Comparison of ENCODE assay signal across 1 cellular context in the genomic region with DNA sequence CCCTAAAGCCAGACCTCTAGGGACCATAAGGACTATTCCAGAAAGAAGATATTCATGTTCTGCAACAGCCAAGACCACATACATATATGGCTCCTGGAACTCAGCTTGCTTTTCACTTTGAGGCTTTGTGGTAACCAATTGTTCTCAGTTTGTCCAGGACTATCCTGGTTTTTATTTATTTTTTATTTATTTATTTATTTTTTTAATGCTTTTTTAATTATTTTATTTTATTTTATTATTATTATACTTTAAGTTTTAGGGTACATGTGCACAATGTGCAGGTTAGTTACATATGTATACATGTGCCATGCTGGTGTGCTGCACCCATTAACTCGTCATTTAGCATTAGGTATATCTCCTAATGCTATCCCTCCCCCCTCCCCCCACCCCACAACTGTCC.
DNase-seq lines count a peak whose midpoint lies in the region; ATAC-seq and TF ChIP-seq lines count a peak whose summit lies in the region.
"Not testable (repeated sequence)": the region's sequence is repeated elsewhere in the genome, so short reads cannot be mapped to it uniquely, and the experiment has no call there.

No MANE protein-coding gene starts in this region.

- H3K4me3 Mint-ChIP-seq in WTC11: not testable (repeated sequence)

- H3K36me3 Mint-ChIP-seq in WTC11: peaks cover 10% of the 10 kb centered on the region

- CTCF ChIA-PET in WTC11 (lab: Charles Lee): not testable (repeated sequence)

- not testable (repeated sequence) for H3K27ac Mint-ChIP-seq in WTC11

- not testable (repeated sequence) for DNase-seq in WTC11 (ENCODE audit: low spot score)

- H3K4me1 Mint-ChIP-seq in WTC11: not testable (repeated sequence)

- POLR2A ChIA-PET in WTC11 (lab: Charles Lee): not testable (repeated sequence)

- ATAC-seq in WTC11: not testable (repeated sequence)

- TF ChIP-seq CTCF in WTC11 (IDR thresholded peaks at IDR 0.05): not testable (repeated sequence)

- not testable (repeated sequence) for H3K27me3 Mint-ChIP-seq in WTC11 (ENCODE audit: low read depth)

- peaks cover 47% of the 10 kb centered on the region for H3K9me3 Mint-ChIP-seq in WTC11

TF ChIP-seq in WTC11, 78 proteins besides CTCF, POLR2A, EP300 and RAD21:
- peak; percentile 96 for TF ChIP-seq HMGA2 (CRISPR knock-in tag; IDR thresholded peaks at IDR 0.05)
